Comparison of ENCODE assay signal across 8 cellular contexts in genomic region chr13:30307194-30307965, GRCh38. TPM values are rescaled to one million over a fixed set of nuclear protein-coding genes. Genes with fewer than 3 reads are reported as not detected.
DNase-seq lines count a peak whose midpoint lies in the region; ATAC-seq, FAIRE-seq and TF ChIP-seq lines count a peak whose summit lies in the region.

Gene KATNAL1 (minus strand): TSS chr13:30307551. CDS start chr13:30283777, 23,774 bp downstream.

- intact Hi-C loops in T-helper 1 cell treated with Interleukin-12 subunit alpha and Interleukin-12 subunit beta and Interleukin-4 antibody, amounts not matched to agents 30 ng/mL and 1 ng/mL, for 36 hours (cut with micrococcal nuclease): loop anchor here (1.0 to 10.0 kb wide), 15 partner anchors 27 to 855 kb away; partner anchors contain the start of genes SLC7A1 and UBE2L5
- intact Hi-C loops in right cardiac atrium (cut with DNase I) (loop anchor here in 1 of 4 donors (10.0 kb wide), 1 partner anchor 53 kb away; no protein-coding TSS in a partner anchor), vagina (cut with DNase I) (no loop called here)

- H3K36me3 ChIP-seq in vagina: no peaks in the 10 kb centered on the region

- DNase-seq in GM12892 (ENCODE audit: insufficient read length) (peak; percentile 58), NCI-H1105 (lab: John Stamatoyannopoulos, UW) (peak; percentile 59), amygdala (lab: John Stamatoyannopoulos, UW) (peak in 54 of 56 donors; percentile 55 to 97 (median 84)), right cardiac atrium (peak; percentile 87 to 95 (median 94)), putamen (ENCODE audit: low spot score) (peak; percentile 89), vagina (ENCODE audit: extremely low spot score in 2 of 2) (no peak)

- no peak for TF ChIP-seq CTCF in vagina (IDR thresholded peaks at IDR 0.05)

- H3K4me1 ChIP-seq in right cardiac atrium (ENCODE audit: control insufficient read depth, insufficient read depth, low read length): peaks cover 2% of the 10 kb centered on the region
- peaks cover 55% of the 10 kb centered on the region for H3K4me1 ChIP-seq in vagina

- peak; percentile 61; the same call in 1 of the 2 replicates for TF ChIP-seq POLR2A in GM12892 (IDR thresholded peaks at IDR 0.05; ENCODE audit: low read depth, low read length)
- TF ChIP-seq POLR2A in vagina (IDR thresholded peaks at IDR 0.05): peak in 1 of 2 donors; percentile 40

- FAIRE-seq in GM12892 (lab: Jason Lieb, UNC): no peak

- no peaks in the 10 kb centered on the region for H3K27me3 ChIP-seq in right cardiac atrium (ENCODE audit: control insufficient read depth, insufficient read depth)
- no peaks in the 10 kb centered on the region for H3K27me3 ChIP-seq in vagina

- under 1% methylated on average over 71 of the region's 71 CpGs for WGBS in right cardiac atrium

- H3K27ac ChIP-seq in right cardiac atrium (ENCODE audit: low read length) (peak within 1 kb of the TSS; percentile 97), vagina (peak within 1 kb of the TSS; percentile 92)

- no peaks in the 10 kb centered on the region for H3K9me3 ChIP-seq in right cardiac atrium (ENCODE audit: control insufficient read depth, low read length)
- H3K9me3 ChIP-seq in vagina: no peaks in the 10 kb centered on the region

- H3K4me3 ChIP-seq in right cardiac atrium (ENCODE audit: low read length): peak within 1 kb of the TSS; percentile 91
- H3K4me3 ChIP-seq in vagina: peak within 1 kb of the TSS; percentile 66 to 85

- ATAC-seq in HG02623 (IDR thresholded peaks at IDR 0.05; ENCODE audit: unreplicated experiment) (peak; percentile 44), right cardiac atrium (peak; percentile 94)

RNA-seq across cellular contexts. Expression of gene KATNAL1, which starts in this region (rescaled TPM):
- polyA plus RNA-seq in GM12892 (2012; ENCODE audit: missing spikeins): 11.2 TPM
- total RNA-seq in T-helper 1 cell treated with Interleukin-12 subunit alpha and Interleukin-12 subunit beta and Interleukin-4 antibody, amounts not matched to agents 30 ng/mL and 1 ng/mL, for 36 hours: 20.2 and 21.8 TPM in 2 replicates
- total RNA-seq in right cardiac atrium: 10 to 100 TPM; 48.3 to 53.5 (median 50.6) TPM
- polyA plus RNA-seq in right cardiac atrium: 8.1 TPM
- 20.6 TPM for total RNA-seq in vagina

Comparison
In these comparisons a context has a peak if more than half of its experiments do, and no peak if none do; other contexts are left out.
1. DNase-seq: peak in GM12892 (single experiment), NCI-H1105 (single experiment), amygdala (54 of 56), right cardiac atrium (3 of 3) and putamen (single experiment); none in vagina (0 of 2).